Comparison of ENCODE assay signal across 1 cellular context in the genomic region with DNA sequence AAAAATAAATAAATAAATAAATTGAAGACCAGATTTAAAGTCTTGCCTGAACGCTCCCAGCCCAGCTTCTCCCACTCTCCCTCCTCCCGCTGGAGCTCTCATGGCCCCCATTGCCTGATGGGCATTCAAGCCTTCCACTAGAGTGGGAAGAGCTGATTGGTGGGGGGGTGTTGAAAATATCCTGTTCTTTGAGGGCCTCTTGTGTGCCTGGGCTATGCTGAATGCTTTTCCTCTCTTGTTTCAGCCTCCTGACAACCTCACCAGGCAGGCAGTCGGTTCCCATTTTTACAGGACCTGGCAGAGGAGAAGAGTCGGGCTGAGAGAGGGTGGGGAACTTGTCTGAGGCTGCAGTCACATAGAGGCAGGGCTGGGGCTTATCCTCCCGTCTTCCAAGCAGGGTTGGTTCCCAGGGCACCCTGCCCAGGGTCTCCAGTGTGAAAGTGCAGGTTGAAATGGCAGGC.
TF ChIP-seq lines count a peak whose summit lies in the region.

No MANE protein-coding gene starts in this region.

TF ChIP-seq in HepG2, 621 proteins besides CTCF, POLR2A, EP300 and RAD21:
- TF ChIP-seq CREM (IDR thresholded peaks at IDR 0.05) (no peak), CREM (CRISPR knock-in tag; IDR thresholded peaks at IDR 0.05) (no peak), NPAS2 (CRISPR knock-in tag; IDR thresholded peaks at IDR 0.05; ENCODE audit: borderline replicate concordance) (no peak), TBP (CRISPR knock-in tag; IDR thresholded peaks at IDR 0.05) (no peak), ZNF431 (CRISPR knock-in tag; IDR thresholded peaks at IDR 0.05; ENCODE audit: borderline replicate concordance, low read depth) (no peak), ZNF678 (CRISPR knock-in tag; IDR thresholded peaks at IDR 0.05) (no peak), ZNF660 (CRISPR knock-in tag; IDR thresholded peaks at IDR 0.05; ENCODE audit: borderline replicate concordance, low read depth) (no peak), ZNF552 (CRISPR knock-in tag; IDR thresholded peaks at IDR 0.05; ENCODE audit: borderline replicate concordance) (no peak), RARA (CRISPR knock-in tag; IDR thresholded peaks at IDR 0.05) (no peak), FOXK1 (CRISPR knock-in tag; IDR thresholded peaks at IDR 0.05; ENCODE audit: borderline replicate concordance, low read depth) (no peak), NCOA1 (CRISPR knock-in tag; IDR thresholded peaks at IDR 0.05) (no peak), MED8 (CRISPR knock-in tag; IDR thresholded peaks at IDR 0.05; ENCODE audit: insufficient replicate concordance) (no peak), ZNF558 (CRISPR knock-in tag; IDR thresholded peaks at IDR 0.05; ENCODE audit: borderline replicate concordance) (no peak), FOXC1 (CRISPR knock-in tag; IDR thresholded peaks at IDR 0.05; ENCODE audit: borderline replicate concordance) (no peak), MBNL3 (CRISPR knock-in tag; conservative IDR thresholded peaks at IDR 0.05) (no peak), ZZZ3 (CRISPR knock-in tag; IDR thresholded peaks at IDR 0.05; ENCODE audit: borderline replicate concordance) (no peak)
- TF ChIP-seq, protein P1, sequence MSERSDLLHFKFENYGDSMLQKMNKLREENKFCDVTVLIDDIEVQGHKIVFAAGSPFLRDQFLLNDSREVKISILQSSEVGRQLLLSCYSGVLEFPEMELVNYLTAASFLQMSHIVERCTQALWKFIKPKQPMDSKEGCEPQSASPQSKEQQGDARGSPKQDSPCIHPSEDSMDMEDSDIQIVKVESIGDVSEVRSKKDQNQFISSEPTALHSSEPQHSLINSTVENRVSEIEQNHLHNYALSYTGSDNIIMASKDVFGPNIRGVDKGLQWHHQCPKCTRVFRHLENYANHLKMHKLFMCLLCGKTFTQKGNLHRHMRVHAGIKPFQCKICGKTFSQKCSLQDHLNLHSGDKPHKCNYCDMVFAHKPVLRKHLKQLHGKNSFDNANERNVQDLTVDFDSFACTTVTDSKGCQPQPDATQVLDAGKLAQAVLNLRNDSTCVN (CRISPR knock-in tag; IDR thresholded peaks at IDR 0.05; ENCODE audit: borderline replicate concordance) = no peak
- TF ChIP-seq, protein P2, sequence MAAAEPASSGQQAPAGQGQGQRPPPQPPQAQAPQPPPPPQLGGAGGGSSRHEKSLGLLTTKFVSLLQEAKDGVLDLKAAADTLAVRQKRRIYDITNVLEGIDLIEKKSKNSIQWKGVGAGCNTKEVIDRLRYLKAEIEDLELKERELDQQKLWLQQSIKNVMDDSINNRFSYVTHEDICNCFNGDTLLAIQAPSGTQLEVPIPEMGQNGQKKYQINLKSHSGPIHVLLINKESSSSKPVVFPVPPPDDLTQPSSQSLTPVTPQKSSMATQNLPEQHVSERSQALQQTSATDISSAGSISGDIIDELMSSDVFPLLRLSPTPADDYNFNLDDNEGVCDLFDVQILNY (CRISPR knock-in tag; conservative IDR thresholded peaks at IDR 0.05) = no peak
- TF ChIP-seq, protein P3, sequence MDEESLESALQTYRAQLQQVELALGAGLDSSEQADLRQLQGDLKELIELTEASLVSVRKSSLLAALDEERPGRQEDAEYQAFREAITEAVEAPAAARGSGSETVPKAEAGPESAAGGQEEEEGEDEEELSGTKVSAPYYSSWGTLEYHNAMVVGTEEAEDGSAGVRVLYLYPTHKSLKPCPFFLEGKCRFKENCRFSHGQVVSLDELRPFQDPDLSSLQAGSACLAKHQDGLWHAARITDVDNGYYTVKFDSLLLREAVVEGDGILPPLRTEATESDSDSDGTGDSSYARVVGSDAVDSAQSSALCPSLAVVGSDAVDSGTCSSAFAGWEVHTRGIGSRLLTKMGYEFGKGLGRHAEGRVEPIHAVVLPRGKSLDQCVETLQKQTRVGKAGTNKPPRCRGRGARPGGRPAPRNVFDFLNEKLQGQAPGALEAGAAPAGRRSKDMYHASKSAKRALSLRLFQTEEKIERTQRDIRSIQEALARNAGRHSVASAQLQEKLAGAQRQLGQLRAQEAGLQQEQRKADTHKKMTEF (CRISPR knock-in tag; IDR thresholded peaks at IDR 0.05) = no peak
- TF ChIP-seq, protein P4, sequence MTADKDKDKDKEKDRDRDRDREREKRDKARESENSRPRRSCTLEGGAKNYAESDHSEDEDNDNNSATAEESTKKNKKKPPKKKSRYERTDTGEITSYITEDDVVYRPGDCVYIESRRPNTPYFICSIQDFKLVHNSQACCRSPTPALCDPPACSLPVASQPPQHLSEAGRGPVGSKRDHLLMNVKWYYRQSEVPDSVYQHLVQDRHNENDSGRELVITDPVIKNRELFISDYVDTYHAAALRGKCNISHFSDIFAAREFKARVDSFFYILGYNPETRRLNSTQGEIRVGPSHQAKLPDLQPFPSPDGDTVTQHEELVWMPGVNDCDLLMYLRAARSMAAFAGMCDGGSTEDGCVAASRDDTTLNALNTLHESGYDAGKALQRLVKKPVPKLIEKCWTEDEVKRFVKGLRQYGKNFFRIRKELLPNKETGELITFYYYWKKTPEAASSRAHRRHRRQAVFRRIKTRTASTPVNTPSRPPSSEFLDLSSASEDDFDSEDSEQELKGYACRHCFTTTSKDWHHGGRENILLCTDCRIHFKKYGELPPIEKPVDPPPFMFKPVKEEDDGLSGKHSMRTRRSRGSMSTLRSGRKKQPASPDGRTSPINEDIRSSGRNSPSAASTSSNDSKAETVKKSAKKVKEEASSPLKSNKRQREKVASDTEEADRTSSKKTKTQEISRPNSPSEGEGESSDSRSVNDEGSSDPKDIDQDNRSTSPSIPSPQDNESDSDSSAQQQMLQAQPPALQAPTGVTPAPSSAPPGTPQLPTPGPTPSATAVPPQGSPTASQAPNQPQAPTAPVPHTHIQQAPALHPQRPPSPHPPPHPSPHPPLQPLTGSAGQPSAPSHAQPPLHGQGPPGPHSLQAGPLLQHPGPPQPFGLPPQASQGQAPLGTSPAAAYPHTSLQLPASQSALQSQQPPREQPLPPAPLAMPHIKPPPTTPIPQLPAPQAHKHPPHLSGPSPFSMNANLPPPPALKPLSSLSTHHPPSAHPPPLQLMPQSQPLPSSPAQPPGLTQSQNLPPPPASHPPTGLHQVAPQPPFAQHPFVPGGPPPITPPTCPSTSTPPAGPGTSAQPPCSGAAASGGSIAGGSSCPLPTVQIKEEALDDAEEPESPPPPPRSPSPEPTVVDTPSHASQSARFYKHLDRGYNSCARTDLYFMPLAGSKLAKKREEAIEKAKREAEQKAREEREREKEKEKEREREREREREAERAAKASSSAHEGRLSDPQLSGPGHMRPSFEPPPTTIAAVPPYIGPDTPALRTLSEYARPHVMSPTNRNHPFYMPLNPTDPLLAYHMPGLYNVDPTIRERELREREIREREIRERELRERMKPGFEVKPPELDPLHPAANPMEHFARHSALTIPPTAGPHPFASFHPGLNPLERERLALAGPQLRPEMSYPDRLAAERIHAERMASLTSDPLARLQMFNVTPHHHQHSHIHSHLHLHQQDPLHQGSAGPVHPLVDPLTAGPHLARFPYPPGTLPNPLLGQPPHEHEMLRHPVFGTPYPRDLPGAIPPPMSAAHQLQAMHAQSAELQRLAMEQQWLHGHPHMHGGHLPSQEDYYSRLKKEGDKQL (CRISPR knock-in tag; IDR thresholded peaks at IDR 0.05; ENCODE audit: low read depth) = no peak
